In genomic region chr3:59425942-59426341, GRCh38 we compare ENCODE assay signal across 10 cellular contexts.
DNase-seq lines count a peak whose midpoint lies in the region; ATAC-seq and TF ChIP-seq lines count a peak whose summit lies in the region.
"Had no signal": no experiment of that assay in that cellular context is flagged by ENCODE, and none has a peak within 500 bp of the region (broad histone marks: within the 10 kb centered on the region; RNA-seq: fewer than 3 reads in every experiment).

No MANE protein-coding gene starts in this region.

- H3K9ac ChIP-seq in DND-41 (ENCODE audit: low read depth, low read length) = no peak overlapping the region

- H3K36me3 Mint-ChIP-seq in activated T-helper 1 cell treated with anti-CD3 and anti-CD28 coated beads, Interleukin-12 subunit alpha, Interleukin-12 subunit beta, Interleukin-2, Interleukin-4 antibody, amounts not matched to agents 30 ng/mL and 10 ng/mL and 1 ng/mL, durations not matched to agents 14 hours and 24 hours and 36 hours (ENCODE audit: low read depth) = peaks cover 2% of the 10 kb centered on the region

- H3K79me2 ChIP-seq in DND-41 (ENCODE audit: insufficient read depth, low read length) = no peaks in the 10 kb centered on the region

- H3K27me3 Mint-ChIP-seq in activated T-helper 1 cell treated with anti-CD3 and anti-CD28 coated beads, Interleukin-12 subunit alpha, Interleukin-12 subunit beta, Interleukin-2, Interleukin-4 antibody, amounts not matched to agents 30 ng/mL and 10 ng/mL and 1 ng/mL, durations not matched to agents 14 hours and 24 hours and 36 hours (ENCODE audit: insufficient read depth) = no peaks in the 10 kb centered on the region

- H3K4me2 ChIP-seq in DND-41 (ENCODE audit: insufficient read depth, low read length) = no peak overlapping the region

- peak overlapping the region; percentile 8 for H3K4me3 Mint-ChIP-seq in activated T-helper 1 cell treated with anti-CD3 and anti-CD28 coated beads, Interleukin-12 subunit alpha, Interleukin-12 subunit beta, Interleukin-2, Interleukin-4 antibody, amounts not matched to agents 30 ng/mL and 10 ng/mL and 1 ng/mL, durations not matched to agents 14 hours and 24 hours and 36 hours

- H3K27ac ChIP-seq in DND-41 (ENCODE audit: low read length) (no peak overlapping the region), SJSA1 (peak overlapping the region; percentile 76)
- H3K27ac ChIP-seq: C4-2B had no signal

- H3K9me3 Mint-ChIP-seq in activated T-helper 1 cell treated with anti-CD3 and anti-CD28 coated beads, Interleukin-12 subunit alpha, Interleukin-12 subunit beta, Interleukin-2, Interleukin-4 antibody, amounts not matched to agents 30 ng/mL and 10 ng/mL and 1 ng/mL, durations not matched to agents 14 hours and 24 hours and 36 hours = no peaks in the 10 kb centered on the region

- no peak for TF ChIP-seq CTCF in DND-41 (IDR thresholded peaks at IDR 0.05; ENCODE audit: borderline replicate concordance, extremely low read depth, low read length, poor library complexity, severe bottlenecking)

- peak overlapping the region; percentile 25 for H3K27ac Mint-ChIP-seq in activated T-helper 1 cell treated with anti-CD3 and anti-CD28 coated beads, Interleukin-12 subunit alpha, Interleukin-12 subunit beta, Interleukin-2, Interleukin-4 antibody, amounts not matched to agents 30 ng/mL and 10 ng/mL and 1 ng/mL, durations not matched to agents 14 hours and 24 hours and 36 hours

- ATAC-seq in DND-41 (ENCODE audit: insufficient read depth, low read depth) (peak; percentile 40; the same call in 1 of the 3 replicates), GM18870 (IDR thresholded peaks at IDR 0.05; ENCODE audit: unreplicated experiment) (no peak), HG03521 (IDR thresholded peaks at IDR 0.05; ENCODE audit: unreplicated experiment) (no peak)
- ATAC-seq: right cardiac atrium had no signal

- H3K9me3 ChIP-seq in DND-41 (ENCODE audit: insufficient read depth, low read length, severe bottlenecking) (no peaks in the 10 kb centered on the region), SJSA1 (replicated peaks) (no peaks in the 10 kb centered on the region)

- H3K27me3 ChIP-seq in DND-41 (ENCODE audit: insufficient read depth, low read length, poor library complexity) = no peaks in the 10 kb centered on the region
- no peaks in the 10 kb centered on the region for H3K27me3 ChIP-seq in SJSA1 (replicated peaks)

- H3K4me3 ChIP-seq in DND-41 (ENCODE audit: low read depth in 1 of 2, low read length in 2 of 2) (no peak overlapping the region), SJSA1 (no peak overlapping the region)

- peaks cover 52% of the 10 kb centered on the region for H3K4me1 Mint-ChIP-seq in activated T-helper 1 cell treated with anti-CD3 and anti-CD28 coated beads, Interleukin-12 subunit alpha, Interleukin-12 subunit beta, Interleukin-2, Interleukin-4 antibody, amounts not matched to agents 30 ng/mL and 10 ng/mL and 1 ng/mL, durations not matched to agents 14 hours and 24 hours and 36 hours (ENCODE audit: low read depth)

- H3K36me3 ChIP-seq in DND-41 (ENCODE audit: insufficient read depth, low read length) (no peaks in the 10 kb centered on the region), SJSA1 (no peaks in the 10 kb centered on the region)

- H3K4me1 ChIP-seq in DND-41 (ENCODE audit: insufficient read depth, low read length) (0 out of 2 replicates have a peak, but pooled peaks cover 5% of the 10 kb centered on the region), SJSA1 (replicated peaks) (peaks cover 43% of the 10 kb centered on the region)

- no peaks in the 10 kb centered on the region for H4K20me1 ChIP-seq in DND-41 (ENCODE audit: insufficient read depth, low read length)

- intact Hi-C loops in activated T-helper 1 cell treated with anti-CD3 and anti-CD28 coated beads, Interleukin-12 subunit alpha, Interleukin-12 subunit beta, Interleukin-2, Interleukin-4 antibody, amounts not matched to agents 30 ng/mL and 10 ng/mL and 1 ng/mL, durations not matched to agents 14 hours and 24 hours and 36 hours (cut with micrococcal nuclease) = loop anchor here (2.0 to 10.0 kb wide), 5 partner anchors 19 to 356 kb away; no protein-coding TSS in a partner anchor

- no peak for DNase-seq in DND-41
- DNase-seq in SJSA1 (ENCODE audit: low read depth in 1 of 2, low spot score in 2 of 2) = no peak
- peak; percentile 22 for DNase-seq in activated T-helper 1 cell treated with anti-CD3 and anti-CD28 coated beads, Interleukin-12 subunit alpha, Interleukin-12 subunit beta, Interleukin-2, Interleukin-4 antibody, amounts not matched to agents 30 ng/mL and 10 ng/mL and 1 ng/mL, durations not matched to agents 14 hours and 24 hours and 36 hours (ENCODE audit: low spot score)
- DNase-seq in stimulated activated CD4-positive, alpha-beta T cell treated with anti-CD3 and anti-CD28 coated beads, Interleukin-12 subunit alpha, Interleukin-12 subunit beta, amount 100 ng/mL, for 48 hours (ENCODE audit: low read depth in 2 of 3, low spot score in 1 of 3) = peak; percentile 25 to 45 (median 41)
- no peak for DNase-seq in NCI-H510A treated with DMSO at 0.1 percent for 48 hours (lab: John Stamatoyannopoulos, UW)
- no peak for DNase-seq in SIG-M5 treated with dmso at 0.1 percent for 504 hours (lab: John Stamatoyannopoulos, UW; ENCODE audit: unreplicated experiment)
- DNase-seq: right cardiac atrium had no signal

- H2AFZ ChIP-seq in DND-41 (ENCODE audit: low read depth, low read length) = peak overlapping the region; percentile 19; the same call in 1 of the 2 replicates

Comparison
In these comparisons a context has a peak if more than half of its experiments do, and no peak if none do; other contexts are left out.
1. DNase-seq: peak in activated T-helper 1 cell treated with anti-CD3 and anti-CD28 coated beads, Interleukin-12 subunit alpha, Interleukin-12 subunit beta, Interleukin-2, Interleukin-4 antibody, amounts not matched to agents 30 ng/mL and 10 ng/mL and 1 ng/mL, durations not matched to agents 14 hours and 24 hours and 36 hours (single experiment) and stimulated activated CD4-positive, alpha-beta T cell treated with anti-CD3 and anti-CD28 coated beads, Interleukin-12 subunit alpha, Interleukin-12 subunit beta, amount 100 ng/mL, for 48 hours (3 of 3); none in DND-41 (single experiment), SJSA1 (0 of 2), NCI-H510A treated with DMSO at 0.1 percent for 48 hours (single experiment) and SIG-M5 treated with dmso at 0.1 percent for 504 hours (single experiment).